1 cellular context compared by ENCODE assay signal in genomic region chr17:17134051-17134951, GRCh38.
TF ChIP-seq lines count a peak whose summit lies in the region.

No MANE protein-coding gene starts in this region.

TF ChIP-seq in H1, 55 proteins besides CTCF, POLR2A, EP300 and RAD21:
- no peak for TF ChIP-seq USF2 (IDR thresholded peaks at IDR 0.05; ENCODE audit: low read length)
- no peak for TF ChIP-seq CHD1 (IDR thresholded peaks at IDR 0.05; ENCODE audit: low read depth, low read length)
- no peak for TF ChIP-seq MAX (IDR thresholded peaks at IDR 0.05)
- no peak for TF ChIP-seq PHF8 (conservative IDR thresholded peaks at IDR 0.05; ENCODE audit: low read depth, low read length)
- no peak for TF ChIP-seq HDAC6 (IDR thresholded peaks at IDR 0.05; ENCODE audit: low read depth, low read length)
- TF ChIP-seq POU5F1 (IDR thresholded peaks at IDR 0.05; ENCODE audit: low read depth, low read length), result no peak
- TF ChIP-seq HDAC2 (IDR thresholded peaks at IDR 0.05; ENCODE audit: borderline replicate concordance in 1 of 2, low read depth in 2 of 2, low read length in 2 of 2), result no peak
- TF ChIP-seq YY1 (IDR thresholded peaks at IDR 0.05; ENCODE audit: low read depth, low read length), result no peak
- TF ChIP-seq CBX5 (IDR thresholded peaks at IDR 0.05; ENCODE audit: low read depth, low read length), result no peak
- TF ChIP-seq TCF12 (IDR thresholded peaks at IDR 0.05; ENCODE audit: low read depth, low read length), result no peak
- no peak for TF ChIP-seq KDM4A (IDR thresholded peaks at IDR 0.05; ENCODE audit: low read depth, low read length, severe bottlenecking)
- TF ChIP-seq SAP30 (IDR thresholded peaks at IDR 0.05; ENCODE audit: insufficient read depth, insufficient replicate concordance, low read length), result no peak
- no peak for TF ChIP-seq CEBPB (IDR thresholded peaks at IDR 0.05; ENCODE audit: low read depth, low read length)
